1 cellular context compared by ENCODE assay signal in genomic region chr1:31101147-31101502, GRCh38.
TF ChIP-seq lines count a peak whose summit lies in the region.

No MANE protein-coding gene starts in this region.

TF ChIP-seq in HEK293, 187 proteins besides CTCF, POLR2A, EP300 and RAD21 (continued from another document):
- TF ChIP-seq ZFHX2 (tag by site-specific recombination; conservative IDR thresholded peaks at IDR 0.05) (0 out of 2 replicates have a peak, but pooled peaks have one; percentile 13), ZBTB7A (tag by site-specific recombination; IDR thresholded peaks at IDR 0.05; ENCODE audit: low read depth) (no peak)
